In the genomic region with DNA sequence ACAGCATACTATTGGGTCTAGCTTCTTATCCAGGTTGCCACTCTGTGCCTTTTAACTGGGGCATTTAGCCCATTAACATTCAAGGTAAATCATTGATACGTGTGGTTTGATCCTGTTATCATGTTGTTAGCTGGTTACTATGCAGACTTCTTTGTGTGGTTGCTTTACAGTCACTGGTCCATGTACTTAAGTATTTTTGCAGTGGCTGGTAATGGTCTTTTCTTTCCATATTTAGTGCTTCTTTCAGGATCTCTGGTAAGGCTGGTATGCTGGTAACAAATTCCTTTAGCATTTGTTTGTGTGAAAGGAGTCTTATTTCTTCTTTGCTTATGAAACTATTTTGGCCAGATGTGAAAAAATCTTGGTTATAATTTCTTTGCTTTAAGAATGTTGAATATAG, we compare ENCODE assay signal across 21 cellular contexts. TPM values are rescaled to one million over a fixed set of nuclear protein-coding genes. Genes with fewer than 3 reads are reported as not detected.
A peak's percentile ranks its signal among the peaks of the same experiment; 100 is the strongest.
DNase-seq lines count a peak whose midpoint lies in the region; ATAC-seq and TF ChIP-seq lines count a peak whose summit lies in the region.
"Had no signal": no experiment of that assay in that cellular context is flagged by ENCODE, and none has a peak within 500 bp of the region (broad histone marks: within the 10 kb centered on the region; RNA-seq: fewer than 3 reads in every experiment).

No MANE protein-coding gene starts in this region.

- POLR2A ChIA-PET in CD4-positive, alpha-beta T cell (lab: Charles Lee), result no interaction called here

- intact Hi-C loops in CD4-positive, alpha-beta T cell (cut with DNase I, micrococcal nuclease), result no loop called here

- no peak for ATAC-seq in GM21367 (IDR thresholded peaks at IDR 0.05; ENCODE audit: unreplicated experiment)
- ATAC-seq in CD4-positive, alpha-beta T cell (ENCODE audit: poor library complexity), result no peak
- ATAC-seq: A549 had no signal

- H3K4me3 Mint-ChIP-seq in chondrocyte (ENCODE audit: unreplicated experiment), result no peak overlapping the region
- no peak overlapping the region for H3K4me3 Mint-ChIP-seq in CD4-positive, alpha-beta T cell
- H3K4me3 Mint-ChIP-seq: CD8-positive, alpha-beta memory T cell had no signal

- H3K27ac ChIP-seq in CD4-positive, alpha-beta T cell (ENCODE audit: low read depth, low read length), result no peak overlapping the region
- H3K27ac ChIP-seq: A549, RWPE1, SJCRH30 had no signal

- H3K4me1 Mint-ChIP-seq in chondrocyte (ENCODE audit: low read depth), result no peaks in the 10 kb centered on the region
- no peaks in the 10 kb centered on the region for H3K4me1 Mint-ChIP-seq in CD4-positive, alpha-beta T cell (ENCODE audit: low read depth)

- TF ChIP-seq CTCF in chondrocyte (IDR thresholded peaks at IDR 0.05), result no peak
- TF ChIP-seq CTCF in CD4-positive, alpha-beta T cell (IDR thresholded peaks at IDR 0.05), result no peak

- no peaks in the 10 kb centered on the region for H3K27me3 ChIP-seq in CD4-positive, alpha-beta T cell (ENCODE audit: control insufficient read depth, insufficient read depth, low read length)
- H3K27me3 ChIP-seq: SJCRH30 had no signal

- H3K36me3 Mint-ChIP-seq in chondrocyte (ENCODE audit: low read depth), result peaks cover 3% of the 10 kb centered on the region
- no peaks in the 10 kb centered on the region for H3K36me3 Mint-ChIP-seq in CD4-positive, alpha-beta T cell (ENCODE audit: low read depth)

- peaks cover 35% of the 10 kb centered on the region for H3K9me3 Mint-ChIP-seq in chondrocyte (ENCODE audit: low read depth)
- H3K9me3 Mint-ChIP-seq in CD4-positive, alpha-beta T cell, result peaks cover 4% of the 10 kb centered on the region

- CTCF ChIA-PET in CD4-positive, alpha-beta T cell (lab: Charles Lee), result interaction anchor here (1.2 kb wide), 1 partner anchor 18 kb away, joined by 3 read pairs; no protein-coding TSS in a partner anchor

- H3K27me3 Mint-ChIP-seq in chondrocyte (ENCODE audit: low read depth), result peaks cover 34% of the 10 kb centered on the region
- no peaks in the 10 kb centered on the region for H3K27me3 Mint-ChIP-seq in CD4-positive, alpha-beta T cell
- H3K27me3 Mint-ChIP-seq: CD8-positive, alpha-beta memory T cell had no signal

- peak; percentile 39 for DNase-seq in EH (ENCODE audit: low read depth)
- peak; percentile 34 for DNase-seq in RPMI7951 (ENCODE audit: low read depth)
- peak; percentile 70 for DNase-seq in fibroblast of gingiva (ENCODE audit: low read depth)
- DNase-seq in myocyte (ENCODE audit: low read depth), result peak; percentile 42
- DNase-seq in chondrocyte (ENCODE audit: low spot score), result no peak
- DNase-seq in stimulated activated CD4-positive, alpha-beta T cell treated with anti-CD3 and anti-CD28 coated beads, Interleukin-12 subunit alpha, Interleukin-12 subunit beta, amount 100 ng/mL, for 4 hours, result no peak
- no peak for DNase-seq in CD4-positive, alpha-beta T cell
- DNase-seq: CD8-positive, alpha-beta memory T cell; MV-4-11; NCI-H1417 treated with DMSO at 0.1 percent for 48 hours; NCI-H2029; NCI-H2171; NCI-H446 treated with DMSO at 0.1 percent for 48 hours; NK-92 treated with Interleukin-12 subunit alpha and Interleukin-12 subunit beta, amount 100 ng/mL, for 24 hours; SJCRH30 had no signal

- H3K27ac Mint-ChIP-seq in chondrocyte (ENCODE audit: unreplicated experiment), result no peak overlapping the region
- no peak overlapping the region for H3K27ac Mint-ChIP-seq in CD4-positive, alpha-beta T cell
- H3K27ac Mint-ChIP-seq: CD8-positive, alpha-beta memory T cell had no signal

- H3K9me3 ChIP-seq in CD4-positive, alpha-beta T cell (ENCODE audit: control insufficient read depth, low read length), result no peaks in the 10 kb centered on the region
- H3K9me3 ChIP-seq: A549, HAP-1, SJCRH30 had no signal

RNA-seq across cellular contexts. Expression of gene CCR1, which starts 39.5 kb away (rescaled TPM):
- 0.36 and 0.59 TPM in 2 replicates for total RNA-seq in RPMI7951 (2014; rRNA removed; shearing (Covaris generic))
- total RNA-seq in myocyte, result 0.53 and 0.57 TPM in 2 replicates
- 0.05 TPM for polyA plus RNA-seq in myocyte (2012)
- not detected in 3 replicates for total RNA-seq in chondrocyte
- under 1 TPM; 0.34 to 0.38 TPM for total RNA-seq in CD4-positive, alpha-beta T cell
- total RNA-seq: OCI-LY7, SJCRH30 had no signal
- polyA plus RNA-seq: BJ had no signal

Comparison
In these comparisons a context has a peak if more than half of its experiments do, and no peak if none do; other contexts are left out.
1. DNase-seq: peak in EH (single experiment), RPMI7951 (single experiment), fibroblast of gingiva (single experiment) and myocyte (single experiment); none in chondrocyte (single experiment), stimulated activated CD4-positive, alpha-beta T cell treated with anti-CD3 and anti-CD28 coated beads, Interleukin-12 subunit alpha, Interleukin-12 subunit beta, amount 100 ng/mL, for 4 hours (single experiment) and CD4-positive, alpha-beta T cell (0 of 10).